1 cellular context compared by ENCODE assay signal in the genomic region with DNA sequence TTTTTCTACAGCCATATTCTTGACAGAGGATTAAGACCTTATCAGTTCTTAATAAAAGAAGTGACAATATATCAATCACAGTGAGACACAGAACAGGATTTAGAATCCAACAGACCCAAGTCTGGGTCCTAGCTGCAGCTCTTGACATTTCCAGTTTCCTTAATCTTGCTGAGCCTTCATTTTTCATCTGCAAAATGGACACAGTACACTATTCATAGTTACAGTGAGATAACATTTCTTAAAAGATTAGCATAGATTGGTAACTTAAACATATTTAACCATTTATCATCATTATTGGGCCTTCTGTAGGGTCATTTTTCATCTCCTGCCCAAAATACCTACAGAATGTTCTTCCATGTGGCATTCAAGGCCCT.
TF ChIP-seq lines count a peak whose summit lies in the region.

No MANE protein-coding gene starts in this region.

TF ChIP-seq in GM23338, 12 proteins besides CTCF, POLR2A, EP300 and RAD21:
- TF ChIP-seq JUNB (IDR thresholded peaks at IDR 0.05; ENCODE audit: unreplicated experiment) (no peak), STAT1 (IDR thresholded peaks at IDR 0.05; ENCODE audit: unreplicated experiment) (no peak), EZH2 (IDR thresholded peaks at IDR 0.05; ENCODE audit: low read depth, unreplicated experiment) (no peak), CREB1 (CRISPR knock-in tag; IDR thresholded peaks at IDR 0.05; ENCODE audit: low read depth) (no peak), POLR2AphosphoS5 (IDR thresholded peaks at IDR 0.05; ENCODE audit: low read depth) (no peak), EZH2phosphoT487 (IDR thresholded peaks at IDR 0.05; ENCODE audit: unreplicated experiment) (no peak), ZNF331 (CRISPR knock-in tag; IDR thresholded peaks at IDR 0.05; ENCODE audit: low read depth) (no peak), ZNF114 (CRISPR knock-in tag; IDR thresholded peaks at IDR 0.05) (no peak), NANOG (IDR thresholded peaks at IDR 0.05; ENCODE audit: borderline replicate concordance) (no peak)
- TF ChIP-seq, protein P1, sequence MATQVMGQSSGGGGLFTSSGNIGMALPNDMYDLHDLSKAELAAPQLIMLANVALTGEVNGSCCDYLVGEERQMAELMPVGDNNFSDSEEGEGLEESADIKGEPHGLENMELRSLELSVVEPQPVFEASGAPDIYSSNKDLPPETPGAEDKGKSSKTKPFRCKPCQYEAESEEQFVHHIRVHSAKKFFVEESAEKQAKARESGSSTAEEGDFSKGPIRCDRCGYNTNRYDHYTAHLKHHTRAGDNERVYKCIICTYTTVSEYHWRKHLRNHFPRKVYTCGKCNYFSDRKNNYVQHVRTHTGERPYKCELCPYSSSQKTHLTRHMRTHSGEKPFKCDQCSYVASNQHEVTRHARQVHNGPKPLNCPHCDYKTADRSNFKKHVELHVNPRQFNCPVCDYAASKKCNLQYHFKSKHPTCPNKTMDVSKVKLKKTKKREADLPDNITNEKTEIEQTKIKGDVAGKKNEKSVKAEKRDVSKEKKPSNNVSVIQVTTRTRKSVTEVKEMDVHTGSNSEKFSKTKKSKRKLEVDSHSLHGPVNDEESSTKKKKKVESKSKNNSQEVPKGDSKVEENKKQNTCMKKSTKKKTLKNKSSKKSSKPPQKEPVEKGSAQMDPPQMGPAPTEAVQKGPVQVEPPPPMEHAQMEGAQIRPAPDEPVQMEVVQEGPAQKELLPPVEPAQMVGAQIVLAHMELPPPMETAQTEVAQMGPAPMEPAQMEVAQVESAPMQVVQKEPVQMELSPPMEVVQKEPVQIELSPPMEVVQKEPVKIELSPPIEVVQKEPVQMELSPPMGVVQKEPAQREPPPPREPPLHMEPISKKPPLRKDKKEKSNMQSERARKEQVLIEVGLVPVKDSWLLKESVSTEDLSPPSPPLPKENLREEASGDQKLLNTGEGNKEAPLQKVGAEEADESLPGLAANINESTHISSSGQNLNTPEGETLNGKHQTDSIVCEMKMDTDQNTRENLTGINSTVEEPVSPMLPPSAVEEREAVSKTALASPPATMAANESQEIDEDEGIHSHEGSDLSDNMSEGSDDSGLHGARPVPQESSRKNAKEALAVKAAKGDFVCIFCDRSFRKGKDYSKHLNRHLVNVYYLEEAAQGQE (IDR thresholded peaks at IDR 0.05; ENCODE audit: unreplicated experiment), result no peak
- TF ChIP-seq, protein P2, sequence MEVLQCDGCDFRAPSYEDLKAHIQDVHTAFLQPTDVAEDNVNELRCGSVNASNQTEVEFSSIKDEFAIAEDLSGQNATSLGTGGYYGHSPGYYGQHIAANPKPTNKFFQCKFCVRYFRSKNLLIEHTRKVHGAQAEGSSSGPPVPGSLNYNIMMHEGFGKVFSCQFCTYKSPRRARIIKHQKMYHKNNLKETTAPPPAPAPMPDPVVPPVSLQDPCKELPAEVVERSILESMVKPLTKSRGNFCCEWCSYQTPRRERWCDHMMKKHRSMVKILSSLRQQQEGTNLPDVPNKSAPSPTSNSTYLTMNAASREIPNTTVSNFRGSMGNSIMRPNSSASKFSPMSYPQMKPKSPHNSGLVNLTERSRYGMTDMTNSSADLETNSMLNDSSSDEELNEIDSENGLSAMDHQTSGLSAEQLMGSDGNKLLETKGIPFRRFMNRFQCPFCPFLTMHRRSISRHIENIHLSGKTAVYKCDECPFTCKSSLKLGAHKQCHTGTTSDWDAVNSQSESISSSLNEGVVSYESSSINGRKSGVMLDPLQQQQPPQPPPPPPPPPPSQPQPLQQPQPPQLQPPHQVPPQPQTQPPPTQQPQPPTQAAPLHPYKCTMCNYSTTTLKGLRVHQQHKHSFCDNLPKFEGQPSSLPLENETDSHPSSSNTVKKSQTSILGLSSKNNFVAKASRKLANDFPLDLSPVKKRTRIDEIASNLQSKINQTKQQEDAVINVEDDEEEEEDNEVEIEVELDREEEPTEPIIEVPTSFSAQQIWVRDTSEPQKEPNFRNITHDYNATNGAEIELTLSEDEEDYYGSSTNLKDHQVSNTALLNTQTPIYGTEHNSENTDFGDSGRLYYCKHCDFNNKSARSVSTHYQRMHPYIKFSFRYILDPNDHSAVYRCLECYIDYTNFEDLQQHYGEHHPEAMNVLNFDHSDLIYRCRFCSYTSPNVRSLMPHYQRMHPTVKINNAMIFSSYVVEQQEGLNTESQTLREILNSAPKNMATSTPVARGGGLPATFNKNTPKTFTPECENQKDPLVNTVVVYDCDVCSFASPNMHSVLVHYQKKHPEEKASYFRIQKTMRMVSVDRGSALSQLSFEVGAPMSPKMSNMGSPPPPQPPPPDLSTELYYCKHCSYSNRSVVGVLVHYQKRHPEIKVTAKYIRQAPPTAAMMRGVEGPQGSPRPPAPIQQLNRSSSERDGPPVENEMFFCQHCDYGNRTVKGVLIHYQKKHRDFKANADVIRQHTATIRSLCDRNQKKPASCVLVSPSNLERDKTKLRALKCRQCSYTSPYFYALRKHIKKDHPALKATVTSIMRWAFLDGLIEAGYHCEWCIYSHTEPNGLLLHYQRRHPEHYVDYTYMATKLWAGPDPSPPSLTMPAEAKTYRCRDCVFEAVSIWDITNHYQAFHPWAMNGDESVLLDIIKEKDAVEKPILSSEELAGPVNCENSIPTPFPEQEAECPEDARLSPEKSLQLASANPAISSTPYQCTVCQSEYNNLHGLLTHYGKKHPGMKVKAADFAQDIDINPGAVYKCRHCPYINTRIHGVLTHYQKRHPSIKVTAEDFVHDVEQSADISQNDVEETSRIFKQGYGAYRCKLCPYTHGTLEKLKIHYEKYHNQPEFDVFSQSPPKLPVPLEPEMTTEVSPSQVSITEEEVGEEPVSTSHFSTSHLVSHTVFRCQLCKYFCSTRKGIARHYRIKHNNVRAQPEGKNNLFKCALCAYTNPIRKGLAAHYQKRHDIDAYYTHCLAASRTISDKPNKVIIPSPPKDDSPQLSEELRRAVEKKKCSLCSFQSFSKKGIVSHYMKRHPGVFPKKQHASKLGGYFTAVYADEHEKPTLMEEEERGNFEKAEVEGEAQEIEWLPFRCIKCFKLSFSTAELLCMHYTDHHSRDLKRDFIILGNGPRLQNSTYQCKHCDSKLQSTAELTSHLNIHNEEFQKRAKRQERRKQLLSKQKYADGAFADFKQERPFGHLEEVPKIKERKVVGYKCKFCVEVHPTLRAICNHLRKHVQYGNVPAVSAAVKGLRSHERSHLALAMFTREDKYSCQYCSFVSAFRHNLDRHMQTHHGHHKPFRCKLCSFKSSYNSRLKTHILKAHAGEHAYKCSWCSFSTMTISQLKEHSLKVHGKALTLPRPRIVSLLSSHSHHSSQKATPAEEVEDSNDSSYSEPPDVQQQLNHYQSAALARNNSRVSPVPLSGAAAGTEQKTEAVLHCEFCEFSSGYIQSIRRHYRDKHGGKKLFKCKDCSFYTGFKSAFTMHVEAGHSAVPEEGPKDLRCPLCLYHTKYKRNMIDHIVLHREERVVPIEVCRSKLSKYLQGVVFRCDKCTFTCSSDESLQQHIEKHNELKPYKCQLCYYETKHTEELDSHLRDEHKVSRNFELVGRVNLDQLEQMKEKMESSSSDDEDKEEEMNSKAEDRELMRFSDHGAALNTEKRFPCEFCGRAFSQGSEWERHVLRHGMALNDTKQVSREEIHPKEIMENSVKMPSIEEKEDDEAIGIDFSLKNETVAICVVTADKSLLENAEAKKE (CRISPR knock-in tag; IDR thresholded peaks at IDR 0.05), result no peak
- TF ChIP-seq, protein P3, sequence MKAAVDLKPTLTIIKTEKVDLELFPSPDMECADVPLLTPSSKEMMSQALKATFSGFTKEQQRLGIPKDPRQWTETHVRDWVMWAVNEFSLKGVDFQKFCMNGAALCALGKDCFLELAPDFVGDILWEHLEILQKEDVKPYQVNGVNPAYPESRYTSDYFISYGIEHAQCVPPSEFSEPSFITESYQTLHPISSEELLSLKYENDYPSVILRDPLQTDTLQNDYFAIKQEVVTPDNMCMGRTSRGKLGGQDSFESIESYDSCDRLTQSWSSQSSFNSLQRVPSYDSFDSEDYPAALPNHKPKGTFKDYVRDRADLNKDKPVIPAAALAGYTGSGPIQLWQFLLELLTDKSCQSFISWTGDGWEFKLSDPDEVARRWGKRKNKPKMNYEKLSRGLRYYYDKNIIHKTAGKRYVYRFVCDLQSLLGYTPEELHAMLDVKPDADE (IDR thresholded peaks at IDR 0.05), result no peak
TF ChIP-seq in GM23338: peak in this region for 0.
